In the genomic region with DNA sequence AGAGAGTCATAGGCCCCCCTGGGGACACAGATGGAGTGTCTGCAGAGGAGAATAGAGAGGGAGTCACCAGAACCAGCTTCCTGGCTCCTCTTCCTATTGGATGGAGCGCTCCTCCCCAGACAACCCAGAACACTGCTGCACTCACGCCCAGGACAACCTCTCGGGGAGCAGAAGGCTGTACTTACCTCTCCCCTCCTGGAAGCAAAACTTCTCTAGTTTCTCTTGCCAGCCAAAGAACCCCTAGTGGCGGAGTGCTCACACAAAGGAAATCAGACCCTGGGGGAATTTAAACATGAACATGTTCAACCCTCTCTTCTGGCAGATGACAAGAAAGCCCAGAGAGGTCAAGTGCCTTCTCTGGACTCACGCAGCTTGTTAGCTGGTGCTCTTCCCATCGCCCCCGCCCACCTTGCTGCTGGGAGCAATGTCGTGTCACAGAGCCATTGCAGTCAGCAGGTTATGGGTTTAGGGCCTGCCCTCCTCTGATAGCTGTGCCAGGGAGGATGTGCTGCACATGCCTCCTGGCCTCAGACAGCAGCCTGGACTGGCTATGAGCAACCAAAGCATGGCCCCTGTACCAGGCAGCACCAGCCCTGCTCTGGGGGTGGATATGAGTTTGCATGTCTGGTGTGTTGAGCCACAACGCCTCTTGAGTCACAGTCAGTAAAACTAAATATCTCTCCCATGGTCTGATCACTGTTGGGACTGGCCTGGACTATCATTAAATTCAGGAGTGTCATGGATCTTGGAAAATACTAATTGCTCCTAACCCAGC, we compare ENCODE assay signal across 20 cellular contexts.
DNase-seq lines count a peak whose midpoint lies in the region; ATAC-seq, FAIRE-seq and TF ChIP-seq lines count a peak whose summit lies in the region.
"Had no signal": no experiment of that assay in that cellular context is flagged by ENCODE, and none has a peak within 500 bp of the region (broad histone marks: within the 10 kb centered on the region; RNA-seq: fewer than 3 reads in every experiment).

No MANE protein-coding gene starts in this region.

- H3K4me2 ChIP-seq in HCT116 (ENCODE audit: low read length), result no peak overlapping the region
- H3K4me2 ChIP-seq in GM12878 (ENCODE audit: control insufficient read depth, insufficient read depth), result no peak overlapping the region
- no peak overlapping the region for H3K4me2 ChIP-seq in neuronal stem cell (ENCODE audit: insufficient read depth, low read length, poor library complexity, severe bottlenecking)

- ATAC-seq in HCT116, result peak; percentile 32; the same call in 1 of the 2 replicates
- peak; percentile 44 for ATAC-seq in GM12878
- no peak for ATAC-seq in GM19328 (IDR thresholded peaks at IDR 0.05; ENCODE audit: unreplicated experiment)
- ATAC-seq in T-cell (replicated peaks in 1 of 4), result no peak
- ATAC-seq in right cardiac atrium, result no peak
- ATAC-seq: activated T-helper 17 cell treated with anti-CD3 and anti-CD28 coated beads, Interleukin-2, amount 50 U/mL, for 72 hours; body of pancreas; stimulated activated naive CD8-positive, alpha-beta T cell treated with anti-CD3 and anti-CD28 coated beads, Interleukin-15, Interleukin-2, amounts not matched to agents 100 U/mL and 50 U/mL, for 24 hours had no signal

- no peaks in the 10 kb centered on the region for H3K9me2 ChIP-seq in HCT116 (ENCODE audit: insufficient read depth)

- H3K27ac ChIP-seq in HCT116 (ENCODE audit: low read depth, low read length) (no peak overlapping the region), GM12878 (ENCODE audit: control insufficient read depth, insufficient read depth) (no peak overlapping the region), neuronal stem cell (replicated peaks; ENCODE audit: low read length) (no peak overlapping the region), right cardiac atrium (ENCODE audit: low read length) (no peak overlapping the region)
- H3K27ac ChIP-seq: body of pancreas, tibial nerve had no signal

- peaks cover 25 to 26% of the 10 kb centered on the region in 2 donors for H3K27me3 Mint-ChIP-seq in T-cell

- H3K4me1 Mint-ChIP-seq in T-cell, result peaks cover 0 to 15% (median 13%) of the 10 kb centered on the region in 3 donors
- H3K4me1 Mint-ChIP-seq: activated T-helper 17 cell treated with anti-CD3 and anti-CD28 coated beads, Interleukin-2, amount 50 U/mL, for 72 hours had no signal

- RAD21 ChIA-PET in HCT116 (lab: Charles Lee; ENCODE audit: low non-redundant PET in 1 of 2, low total read pairs in 2 of 2, uncharacterized antibody in 2 of 2, unreplicated experiment in 2 of 2), result no interaction called here
- RAD21 ChIA-PET in GM12878 (lab: Charles Lee; ENCODE audit: unreplicated experiment), result no interaction called here

- H3K27ac Mint-ChIP-seq in T-cell, result no peak overlapping the region
- H3K27ac Mint-ChIP-seq: activated naive CD8-positive, alpha-beta T cell treated with anti-CD3 and anti-CD28 coated beads, Interleukin-2, amount 10 ng/mL, durations not matched to agents 7 days and 5 days; activated T-helper 17 cell treated with anti-CD3 and anti-CD28 coated beads, Interleukin-2, amount 50 U/mL, for 72 hours; dendritic cell treated with granulocyte-macrophage colony-stimulating factor and Interleukin-4, amounts not matched to agents 40 ng/mL and 50 ng/mL, for 4 days; memory B cell; naive B cell had no signal

- TF ChIP-seq POLR2A in HCT116 (IDR thresholded peaks at IDR 0.05; ENCODE audit: borderline replicate concordance, extremely low read depth, insufficient read depth, insufficient read length) (no peak), GM12878 (IDR thresholded peaks at IDR 0.05; ENCODE audit: low read depth, low read length) (no peak)

- H3K79me2 ChIP-seq in HCT116 (ENCODE audit: insufficient read depth, low read length), result no peaks in the 10 kb centered on the region
- H3K79me2 ChIP-seq in GM12878 (ENCODE audit: control insufficient read depth, insufficient read depth, low read length), result no peaks in the 10 kb centered on the region

- BruUV-seq in HCT116 (replicated peaks; lab: Mats Ljungman, UMichigan), result no TSS peak
- BruUV-seq in GM12878 (replicated peaks; lab: Mats Ljungman, UMichigan), result no TSS peak

- SMC1A ChIA-PET in GM12878 (lab: Charles Lee; ENCODE audit: uncharacterized antibody, unreplicated experiment), result no interaction called here

- no peaks in the 10 kb centered on the region for H4K20me1 ChIP-seq in HCT116 (ENCODE audit: insufficient read depth)
- H4K20me1 ChIP-seq in GM12878 (ENCODE audit: control insufficient read depth, insufficient read depth), result no peaks in the 10 kb centered on the region; the same call in 1 of the 2 replicates

- H3K36me3 Mint-ChIP-seq in T-cell, result no peaks in the 10 kb centered on the region
- H3K36me3 Mint-ChIP-seq: activated naive CD8-positive, alpha-beta T cell treated with anti-CD3 and anti-CD28 coated beads, Interleukin-2, amount 10 ng/mL, durations not matched to agents 7 days and 5 days; memory B cell; naive B cell had no signal

- peak overlapping the region; percentile 8 for H2AK5ac ChIP-seq in neuronal stem cell (ENCODE audit: low read depth, low read length)

- no peak overlapping the region for H3K4me3 Mint-ChIP-seq in T-cell
- H3K4me3 Mint-ChIP-seq: activated naive CD8-positive, alpha-beta T cell treated with anti-CD3 and anti-CD28 coated beads, Interleukin-2, amount 10 ng/mL, durations not matched to agents 7 days and 5 days; activated T-helper 17 cell treated with anti-CD3 and anti-CD28 coated beads, Interleukin-2, amount 50 U/mL, for 72 hours; dendritic cell treated with granulocyte-macrophage colony-stimulating factor and Interleukin-4, amounts not matched to agents 40 ng/mL and 50 ng/mL, for 4 days; memory B cell; naive B cell had no signal

- no peak overlapping the region for H3K23ac ChIP-seq in neuronal stem cell (ENCODE audit: low read depth, low read length, poor library complexity)

- H3K27me3 ChIP-seq in HCT116 (ENCODE audit: insufficient read depth, low read length) (peaks cover 20% of the 10 kb centered on the region; the same call in 1 of the 2 replicates), GM12878 (replicated peaks in 1 of 2; ENCODE audit: control insufficient read depth in 2 of 2, insufficient read depth in 2 of 2, low read length in 1 of 2) (peaks cover 0 to 5% of the 10 kb centered on the region in 2 experiments), neuronal stem cell (ENCODE audit: control insufficient read depth in 3 of 3, insufficient read depth in 3 of 3, low read depth in 1 of 3, low read length in 3 of 3) (peaks cover 0 to 32% (median 0%) of the 10 kb centered on the region in 3 experiments), right cardiac atrium (ENCODE audit: control insufficient read depth, insufficient read depth) (no peaks in the 10 kb centered on the region)
- H3K27me3 ChIP-seq: body of pancreas, tibial nerve had no signal

- TF ChIP-seq EP300 in GM12878 (IDR thresholded peaks at IDR 0.05; ENCODE audit: borderline replicate concordance in 1 of 2, control insufficient read depth in 1 of 2, low read depth in 2 of 2, low read length in 2 of 2), result no peak

- no peaks in the 10 kb centered on the region for H3K4me1 ChIP-seq in HCT116 (ENCODE audit: control insufficient read depth in 1 of 2, insufficient read depth in 2 of 2, low read length in 2 of 2)
- peaks cover 3% of the 10 kb centered on the region; the same call in 1 of the 2 replicates for H3K4me1 ChIP-seq in GM12878 (ENCODE audit: control insufficient read depth, insufficient read depth, low read length)
- H3K4me1 ChIP-seq in neuronal stem cell (ENCODE audit: control insufficient read depth in 2 of 2, insufficient read depth in 1 of 2, low read depth in 1 of 2, low read length in 2 of 2), result peaks cover 20 to 32% of the 10 kb centered on the region in 2 donors
- H3K4me1 ChIP-seq in right cardiac atrium (ENCODE audit: control insufficient read depth, insufficient read depth, low read length), result peaks cover 5% of the 10 kb centered on the region

- H3K36me3 ChIP-seq in HCT116 (ENCODE audit: control insufficient read depth in 1 of 2, insufficient read depth in 2 of 2, low read length in 2 of 2) (no peaks in the 10 kb centered on the region), GM12878 (ENCODE audit: control insufficient read depth in 2 of 2, insufficient read depth in 2 of 2, low read length in 1 of 2) (no peaks in the 10 kb centered on the region), neuronal stem cell (replicated peaks in 1 of 2; ENCODE audit: control insufficient read depth in 2 of 2, insufficient read depth in 2 of 2, low read length in 2 of 2) (no peaks in the 10 kb centered on the region)
- H3K36me3 ChIP-seq: tibial nerve had no signal

- peak overlapping the region; percentile 1 for H3K18ac ChIP-seq in neuronal stem cell (ENCODE audit: low read length)

- no peak overlapping the region for H2BK12ac ChIP-seq in neuronal stem cell (ENCODE audit: low read length)

- H4K91ac ChIP-seq in neuronal stem cell (ENCODE audit: low read depth, low read length, poor library complexity), result no peak overlapping the region

- in situ Hi-C loops in GM12878 (cut with MboI), result no loop called here

- no peak overlapping the region for H2BK15ac ChIP-seq in neuronal stem cell (ENCODE audit: low read length)

- POLR2A ChIA-PET in HCT116 (lab: Charles Lee), result no interaction called here
- POLR2A ChIA-PET in GM12878 (lab: Charles Lee), result no interaction called here
- POLR2A ChIA-PET in T-cell (lab: Charles Lee), result no interaction called here

- H3K4me3 ChIP-seq in GM12864 (ENCODE audit: low read depth, low read length) (no peak overlapping the region), HCT116 (replicated peaks in 1 of 2; ENCODE audit: low read depth in 1 of 2, low read length in 2 of 2) (no peak overlapping the region), GM12878 (no peak overlapping the region), neuronal stem cell (ENCODE audit: low read length in 2 of 2) (peak overlapping the region in 1 of 2 donors; percentile 57), right cardiac atrium (ENCODE audit: low read length) (no peak overlapping the region)
- H3K4me3 ChIP-seq: body of pancreas, tibial nerve had no signal

- H3K79me1 ChIP-seq in neuronal stem cell (ENCODE audit: low read depth, low read length), result no peaks in the 10 kb centered on the region

- H2BK5ac ChIP-seq in neuronal stem cell (ENCODE audit: low read length), result no peak overlapping the region

- H3K9me3 ChIP-seq in HCT116 (ENCODE audit: control insufficient read depth in 1 of 2, insufficient read depth in 1 of 2, low read depth in 1 of 2, low read length in 2 of 2) (no peaks in the 10 kb centered on the region), GM12878 (replicated peaks; ENCODE audit: control insufficient read depth, insufficient read depth, low read length) (no peaks in the 10 kb centered on the region), neuronal stem cell (replicated peaks in 1 of 2; ENCODE audit: control insufficient read depth in 2 of 2, insufficient read depth in 1 of 2, low read depth in 1 of 2, low read length in 2 of 2) (no peaks in the 10 kb centered on the region), right cardiac atrium (ENCODE audit: control insufficient read depth, low read length) (no peaks in the 10 kb centered on the region)
- H3K9me3 ChIP-seq: body of pancreas, tibial nerve had no signal

- H3K9ac ChIP-seq in HCT116 (ENCODE audit: low read length) (no peak overlapping the region), GM12878 (ENCODE audit: control insufficient read depth, insufficient read depth, low read length) (no peak overlapping the region), neuronal stem cell (ENCODE audit: low read depth, low read length, poor library complexity) (no peak overlapping the region)

- H2AFZ ChIP-seq in HCT116 (ENCODE audit: low read depth, low read length, poor library complexity, severe bottlenecking) (no peak overlapping the region), GM12878 (ENCODE audit: control insufficient read depth, low read depth, low read length) (no peak overlapping the region), neuronal stem cell (ENCODE audit: low read length) (no peak overlapping the region)

- no peak for DNase-seq in GM12864 (ENCODE audit: low read depth)
- no peak for DNase-seq in HCT116 (ENCODE audit: low read depth, low spot score)
- no peak for DNase-seq in GM12878 (ENCODE audit: low read depth, low spot score)
- no peak for DNase-seq in neuronal stem cell (ENCODE audit: low spot score)
- DNase-seq in T-cell, result no peak
- no peak for DNase-seq in right cardiac atrium
- DNase-seq: activated naive CD8-positive, alpha-beta T cell treated with anti-CD3 and anti-CD28 coated beads, Interleukin-2, amount 10 ng/mL, durations not matched to agents 7 days and 5 days; body of pancreas; foreskin fibroblast; hypothalamus; naive B cell; NCI-H1417; NCI-H2227 treated with DMSO at 0.1 percent for 48 hours; stimulated activated CD4-positive, alpha-beta T cell treated with anti-CD3 and anti-CD28 coated beads, Interleukin-2, amount 100 ng/mL, for 24 hours; stimulated activated naive CD8-positive, alpha-beta T cell treated with anti-CD3 and anti-CD28 coated beads, Interleukin-15, Interleukin-2, amounts not matched to agents 100 U/mL and 50 U/mL, for 24 hours had no signal

- intact Hi-C loops in HCT116 (cut with micrococcal nuclease), result no loop called here
- intact Hi-C loops in GM12878 (cut with micrococcal nuclease; ENCODE audit: unreplicated experiment), result no loop called here
- intact Hi-C loops in right cardiac atrium (cut with DNase I), result no loop called here

- H2BK120ac ChIP-seq in neuronal stem cell (ENCODE audit: low read depth, low read length), result no peak overlapping the region

- WGBS in GM12878 (ENCODE audit: insufficient coverage, insufficient replicate concordance, low lambda C conversion rate, missing lambda C conversion rate), result 18% methylated on average over 9 of the region's 9 CpGs
- no CpG with 5 or more reads among the region's 9 CpGs for WGBS in neuronal stem cell (ENCODE audit: extremely low coverage in 2 of 2, insufficient read length in 2 of 2, insufficient replicate concordance in 1 of 2), 2 donors
- WGBS in right cardiac atrium, result 73% methylated on average over 9 of the region's 9 CpGs

- TF ChIP-seq RAD21 in HCT116 (IDR thresholded peaks at IDR 0.05; ENCODE audit: low read depth), result no peak
- TF ChIP-seq RAD21 in GM12878 (IDR thresholded peaks at IDR 0.05; ENCODE audit: insufficient read depth, low read depth, low read length), result no peak

- H4K8ac ChIP-seq in neuronal stem cell (ENCODE audit: low read depth, low read length), result no peak overlapping the region

- no peak overlapping the region for H3K4ac ChIP-seq in neuronal stem cell (ENCODE audit: low read length)

- H3K9me3 Mint-ChIP-seq in T-cell, result no peaks in the 10 kb centered on the region
- H3K9me3 Mint-ChIP-seq: activated naive CD8-positive, alpha-beta T cell treated with anti-CD3 and anti-CD28 coated beads, Interleukin-2, amount 10 ng/mL, durations not matched to agents 7 days and 5 days; activated T-helper 17 cell treated with anti-CD3 and anti-CD28 coated beads, Interleukin-2, amount 50 U/mL, for 72 hours; dendritic cell treated with granulocyte-macrophage colony-stimulating factor and Interleukin-4, amounts not matched to agents 40 ng/mL and 50 ng/mL, for 4 days; memory B cell; naive B cell had no signal

- no peak overlapping the region for H3K14ac ChIP-seq in neuronal stem cell (ENCODE audit: low read length)

- TF ChIP-seq CTCF in GM12864 (IDR thresholded peaks at IDR 0.05; ENCODE audit: low read depth, low read length, missing control alignments), result peak; percentile 42
- peak in 2 of 3 experiments; percentile 2 to 23; a peak in 1 of 6 replicates for TF ChIP-seq CTCF in HCT116 (IDR thresholded peaks at IDR 0.05 in 2 of 3, conservative IDR thresholded peaks at IDR 0.05 in 1 of 3; ENCODE audit: borderline replicate concordance in 1 of 3, insufficient read depth in 1 of 3, low read depth in 2 of 3, low read length in 2 of 3)
- 0 out of 6 replicates have a peak, but pooled peaks of 1 of the 3 experiments have one; percentile 7 for TF ChIP-seq CTCF in GM12878 (IDR thresholded peaks at IDR 0.05 in 2 of 3, conservative IDR thresholded peaks at IDR 0.05 in 1 of 3; ENCODE audit: control insufficient read depth in 2 of 3, extremely low read depth in 1 of 3, insufficient read depth in 1 of 3, low read depth in 3 of 3, low read length in 3 of 3)

- no peak for FAIRE-seq in GM12878 (lab: Jason Lieb, UNC)

- CTCF ChIA-PET in HCT116 (lab: Charles Lee), result interaction anchor here (0.7 kb wide), 1 partner anchor 226 kb away, joined by 5 read pairs; no protein-coding TSS in a partner anchor
- CTCF ChIA-PET in GM12878 (lab: Yijun Ruan, JAX), result interaction anchor here (0.5 kb wide), 1 partner anchor 23 kb away, joined by 3 read pairs; no protein-coding TSS in a partner anchor
- CTCF ChIA-PET in T-cell (lab: Charles Lee), result interaction anchor here (0.5 to 0.7 kb wide), 2 partner anchors 663 to 1258 kb away, joined by 5 to 9 read pairs; no protein-coding TSS in a partner anchor

Comparison
In these comparisons a context has a peak if more than half of its experiments do, and no peak if none do; other contexts are left out.
1. ATAC-seq: peak in HCT116 (single experiment) and GM12878 (single experiment); none in GM19328 (single experiment), T-cell (0 of 4) and right cardiac atrium (0 of 2).